ENCODE assay signal across 22 cellular contexts in genomic region chr16:60553316-60553801, GRCh38.
"Had no signal": no experiment of that assay in that cellular context is flagged by ENCODE, and none has a peak within 500 bp of the region (broad histone marks: within the 10 kb centered on the region; RNA-seq: fewer than 3 reads in every experiment).

No MANE protein-coding gene starts in this region.

- H3K4me3 Mint-ChIP-seq: activated CD4-positive, alpha-beta memory T cell treated with anti-CD3 and anti-CD28 coated beads, Interleukin-2, amount 10 ng/mL, durations not matched to agents 7 days and 5 days; activated naive CD4-positive, alpha-beta T cell treated with anti-CD3 and anti-CD28 coated beads for 36 hours; activated naive CD8-positive, alpha-beta T cell; activated T-helper 17 cell treated with anti-CD3 and anti-CD28 coated beads, Interleukin-2, amount 50 U/mL, for 72 hours; T-helper 1 cell treated with Interleukin-12 subunit alpha and Interleukin-12 subunit beta and Interleukin-4 antibody, amounts not matched to agents 30 μg/mL and 1 μg/mL, for 36 hours had no signal

- H3K27me3 ChIP-seq: brain microvascular endothelial cell, cardiac muscle cell had no signal

- H3K36me3 ChIP-seq: brain microvascular endothelial cell, cardiac muscle cell had no signal

- H3K36me3 Mint-ChIP-seq: activated naive CD8-positive, alpha-beta T cell had no signal

- H3K4me2 ChIP-seq: KMS-11, PC-9 had no signal

- DNase-seq: activated CD4-positive, alpha-beta memory T cell treated with anti-CD3 and anti-CD28 coated beads, Interleukin-2, amount 10 ng/mL, durations not matched to agents 7 days and 5 days; activated CD4-positive, alpha-beta T cell treated with anti-CD3 and anti-CD28 coated beads, Interleukin-2, amount 50 U/mL, for 1 hour; activated CD4-positive, CD25-positive, alpha-beta regulatory T cell; activated gamma-delta T cell; activated naive CD4-positive, alpha-beta T cell treated with anti-CD3 and anti-CD28 coated beads for 36 hours; activated T-cell treated with anti-CD3 and anti-CD28 coated beads for 4 hours; activated T-cell treated with anti-CD3 and anti-CD28 coated beads, Interleukin-2, amount 50 U/mL, for 48 hours; brain microvascular endothelial cell; NCI-H1105 treated with DMSO at 0.1 percent for 48 hours; NCI-H1436 treated with DMSO at 0.1 percent for 48 hours; NCI-H187; NCI-H2081; NCI-H345; NCI-H510A; NCI-H526 treated with DMSO at 0.1 percent for 48 hours; PC-9; SHP77 treated with DMSO at 0.1 percent for 48 hours had no signal

- H2AFZ ChIP-seq: PC-9 had no signal

- H3K4me3 ChIP-seq: cardiac muscle cell, PC-9 had no signal

- H3K27ac Mint-ChIP-seq: activated CD4-positive, alpha-beta memory T cell treated with anti-CD3 and anti-CD28 coated beads, Interleukin-2, amount 10 ng/mL, durations not matched to agents 7 days and 5 days; activated naive CD4-positive, alpha-beta T cell treated with anti-CD3 and anti-CD28 coated beads for 36 hours; activated naive CD8-positive, alpha-beta T cell; activated T-helper 17 cell treated with anti-CD3 and anti-CD28 coated beads, Interleukin-2, amount 50 U/mL, for 72 hours; T-helper 1 cell treated with Interleukin-12 subunit alpha and Interleukin-12 subunit beta and Interleukin-4 antibody, amounts not matched to agents 30 μg/mL and 1 μg/mL, for 36 hours had no signal

- H3K27me3 Mint-ChIP-seq: activated CD4-positive, alpha-beta memory T cell treated with anti-CD3 and anti-CD28 coated beads, Interleukin-2, amount 10 ng/mL, durations not matched to agents 7 days and 5 days; activated naive CD8-positive, alpha-beta T cell; activated T-helper 17 cell treated with anti-CD3 and anti-CD28 coated beads, Interleukin-2, amount 50 U/mL, for 72 hours had no signal

- ATAC-seq: activated T-helper 17 cell treated with anti-CD3 and anti-CD28 coated beads, Interleukin-2, amount 50 U/mL, for 72 hours had no signal

- H3K4me1 Mint-ChIP-seq: activated CD4-positive, alpha-beta memory T cell treated with anti-CD3 and anti-CD28 coated beads, Interleukin-2, amount 10 ng/mL, durations not matched to agents 7 days and 5 days; activated T-helper 17 cell treated with anti-CD3 and anti-CD28 coated beads, Interleukin-2, amount 50 U/mL, for 72 hours had no signal

- H3K9ac ChIP-seq: KMS-11 had no signal

- H3K27ac ChIP-seq: brain microvascular endothelial cell, cardiac muscle cell, KMS-11, PC-9 had no signal
